In genomic region chr1:121076674-121077073, GRCh38 we compare ENCODE assay signal across 8 cellular contexts.
A peak's percentile ranks its signal among the peaks of the same experiment; 100 is the strongest.
DNase-seq lines count a peak whose midpoint lies in the region; ATAC-seq and TF ChIP-seq lines count a peak whose summit lies in the region.
"Not testable (repeated sequence)": the region's sequence is repeated elsewhere in the genome, so short reads cannot be mapped to it uniquely, and the experiment has no call there.

No MANE protein-coding gene starts in this region.

- not testable (repeated sequence) for H3K27me3 ChIP-seq in DND-41 (ENCODE audit: insufficient read depth, low read length, poor library complexity)

- H3K79me2 ChIP-seq in DND-41 (ENCODE audit: insufficient read depth, low read length): not testable (repeated sequence)

- not testable (repeated sequence) for H2AFZ ChIP-seq in DND-41 (ENCODE audit: low read depth, low read length)

- ATAC-seq in DND-41 (ENCODE audit: insufficient read depth, low read depth): peak; percentile 67
- peak; percentile 78 for ATAC-seq in GM18909 (IDR thresholded peaks at IDR 0.05; ENCODE audit: poor library complexity, unreplicated experiment)
- ATAC-seq in GM21390 (IDR thresholded peaks at IDR 0.05; ENCODE audit: unreplicated experiment): peak; percentile 98
- ATAC-seq in HG02610 (IDR thresholded peaks at IDR 0.05; ENCODE audit: unreplicated experiment): peak; percentile 94
- ATAC-seq in HG03039 (IDR thresholded peaks at IDR 0.05; ENCODE audit: unreplicated experiment): peak; percentile 85
- ATAC-seq in HG03442 (IDR thresholded peaks at IDR 0.05; ENCODE audit: unreplicated experiment): peak; percentile 97
- peak; percentile 21 for ATAC-seq in left lobe of liver

- peak overlapping the region; percentile 98 for H3K27ac Mint-ChIP-seq in activated T-cell treated with anti-CD3 and anti-CD28 coated beads, Interleukin-2, amount 50 U/mL, for 24 hours

- not testable (repeated sequence) for H3K4me3 ChIP-seq in DND-41 (ENCODE audit: low read depth in 1 of 2, low read length in 2 of 2)

- not testable (repeated sequence) for H3K27ac ChIP-seq in DND-41 (ENCODE audit: low read length)

- H3K9ac ChIP-seq in DND-41 (ENCODE audit: low read depth, low read length): not testable (repeated sequence)

- not testable (repeated sequence) for DNase-seq in DND-41; activated T-cell treated with anti-CD3 and anti-CD28 coated beads, Interleukin-2, amount 50 U/mL, for 24 hours; left lobe of liver (ENCODE audit: low spot score)

- H3K36me3 ChIP-seq in DND-41 (ENCODE audit: insufficient read depth, low read length): not testable (repeated sequence)

- TF ChIP-seq CTCF in DND-41 (IDR thresholded peaks at IDR 0.05; ENCODE audit: borderline replicate concordance, extremely low read depth, low read length, poor library complexity, severe bottlenecking): not testable (repeated sequence)

- not testable (repeated sequence) for H3K27me3 Mint-ChIP-seq in activated T-cell treated with anti-CD3 and anti-CD28 coated beads, Interleukin-2, amount 50 U/mL, for 24 hours

- H3K9me3 ChIP-seq in DND-41 (ENCODE audit: insufficient read depth, low read length, severe bottlenecking): not testable (repeated sequence)

- H3K9me3 Mint-ChIP-seq in activated T-cell treated with anti-CD3 and anti-CD28 coated beads, Interleukin-2, amount 50 U/mL, for 24 hours: not testable (repeated sequence)

- H3K4me1 Mint-ChIP-seq in activated T-cell treated with anti-CD3 and anti-CD28 coated beads, Interleukin-2, amount 50 U/mL, for 24 hours (ENCODE audit: low read depth): peaks cover 25% of the 10 kb centered on the region

- not testable (repeated sequence) for H4K20me1 ChIP-seq in DND-41 (ENCODE audit: insufficient read depth, low read length)

- H3K36me3 Mint-ChIP-seq in activated T-cell treated with anti-CD3 and anti-CD28 coated beads, Interleukin-2, amount 50 U/mL, for 24 hours (ENCODE audit: low read depth): not testable (repeated sequence)

- not testable (repeated sequence) for H3K4me2 ChIP-seq in DND-41 (ENCODE audit: insufficient read depth, low read length)

- not testable (repeated sequence) for H3K4me1 ChIP-seq in DND-41 (ENCODE audit: insufficient read depth, low read length)

- H3K4me3 Mint-ChIP-seq in activated T-cell treated with anti-CD3 and anti-CD28 coated beads, Interleukin-2, amount 50 U/mL, for 24 hours: not testable (repeated sequence)

Comparison
In these comparisons a context has a peak if more than half of its experiments do, and no peak if none do; other contexts are left out.
1. ATAC-seq: peak in every context shown above with its lines; median percentile 98 in GM21390; 97 in HG03442; 94 in HG02610; 85 in HG03039; 78 in GM18909; 67 in DND-41; 21 in left lobe of liver.